ENCODE assay signal across 20 cellular contexts in the genomic region with DNA sequence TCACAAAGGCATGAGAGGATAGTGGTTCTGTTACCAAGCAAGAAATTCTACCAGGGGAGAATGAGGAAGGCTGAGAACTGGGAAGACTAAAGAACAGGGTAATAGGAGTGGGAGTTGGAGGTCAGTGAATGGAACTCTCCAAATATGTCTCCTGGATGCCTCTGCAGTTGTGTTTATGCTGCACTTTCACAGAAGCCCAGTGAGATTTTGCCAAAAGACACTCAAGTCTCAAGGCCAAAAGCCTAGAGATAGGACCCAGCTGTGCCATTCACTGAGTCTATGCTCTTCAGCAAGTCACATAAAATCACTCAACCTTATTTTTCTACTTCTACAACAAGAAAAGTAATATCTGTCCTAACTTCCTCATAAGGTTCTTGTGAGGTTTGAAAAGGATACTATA.
DNase-seq lines count a peak whose midpoint lies in the region; ATAC-seq and TF ChIP-seq lines count a peak whose summit lies in the region.
"Had no signal": no experiment of that assay in that cellular context is flagged by ENCODE, and none has a peak within 500 bp of the region (broad histone marks: within the 10 kb centered on the region; RNA-seq: fewer than 3 reads in every experiment).

No MANE protein-coding gene starts in this region.

- H3K4me1 ChIP-seq in mesenchymal stem cell (ENCODE audit: control insufficient read depth, insufficient read depth, low read depth, low read length) (no peaks in the 10 kb centered on the region), testis (peaks cover 3% of the 10 kb centered on the region)
- H3K4me1 ChIP-seq: BLaER1, Caco-2, Peyer's patch had no signal

- TF ChIP-seq CTCF in dorsolateral prefrontal cortex (IDR thresholded peaks at IDR 0.05 in 54 of 56, conservative IDR thresholded peaks at IDR 0.05 in 2 of 56; ENCODE audit: low read depth in 1 of 56, partially characterized antibody in 56 of 56) (no peak), testis (IDR thresholded peaks at IDR 0.05) (no peak)

- H3K36me3 ChIP-seq in mesenchymal stem cell (ENCODE audit: control insufficient read depth in 1 of 2, insufficient read depth in 2 of 2, low read depth in 1 of 2, low read length in 2 of 2) = no peaks in the 10 kb centered on the region
- H3K36me3 ChIP-seq in testis (ENCODE audit: low read depth, missing control alignments) = no peaks in the 10 kb centered on the region
- H3K36me3 ChIP-seq: BLaER1, Peyer's patch had no signal

- no peak overlapping the region for H3K9ac ChIP-seq in mesenchymal stem cell (ENCODE audit: low read length)
- H3K9ac ChIP-seq: BLaER1 had no signal

- H2BK12ac ChIP-seq in mesenchymal stem cell (ENCODE audit: low read length in 2 of 2) = no peak overlapping the region

- H4K8ac ChIP-seq in mesenchymal stem cell (ENCODE audit: low read length) = no peak overlapping the region

- no peak overlapping the region for H3K4me3 ChIP-seq in dorsolateral prefrontal cortex
- H3K4me3 ChIP-seq in mesenchymal stem cell (ENCODE audit: insufficient read depth in 1 of 2, low read depth in 1 of 2, low read length in 2 of 2) = no peak overlapping the region
- H3K4me3 ChIP-seq in testis = no peak overlapping the region
- H3K4me3 ChIP-seq: BLaER1, GM12878, Peyer's patch had no signal

- TF ChIP-seq POLR2A in testis (IDR thresholded peaks at IDR 0.05) = no peak

- H3K23ac ChIP-seq in mesenchymal stem cell (ENCODE audit: low read length in 2 of 2) = no peak overlapping the region

- H2BK15ac ChIP-seq in mesenchymal stem cell (ENCODE audit: low read depth, poor library complexity, severe bottlenecking) = no peak overlapping the region

- H2AK5ac ChIP-seq in mesenchymal stem cell (ENCODE audit: low read length, severe bottlenecking) = no peak overlapping the region

- intact Hi-C loops in dorsolateral prefrontal cortex (cut with DNase I) = no loop called here
- intact Hi-C loops in testis (cut with DNase I; ENCODE audit: low total_unique reads) = no loop called here
- intact Hi-C loops in left colon (cut with DNase I, micrococcal nuclease) = no loop called here

- no peaks in the 10 kb centered on the region for H3K79me1 ChIP-seq in mesenchymal stem cell (replicated peaks; ENCODE audit: low read length, poor library complexity, severe bottlenecking)

- H3K4me2 ChIP-seq in mesenchymal stem cell (ENCODE audit: low read length, poor library complexity, severe bottlenecking) = no peak overlapping the region
- H3K4me2 ChIP-seq: BLaER1 had no signal

- H3K27ac ChIP-seq in caudate nucleus (ENCODE audit: low read depth, low read length) (peak overlapping the region; percentile 76), dorsolateral prefrontal cortex (peak overlapping the region; percentile 7 to 96 (median 87)), mesenchymal stem cell (ENCODE audit: low read length, poor library complexity, severe bottlenecking) (no peak overlapping the region), testis (no peak overlapping the region)
- H3K27ac ChIP-seq: BLaER1, Peyer's patch had no signal

- H3K4ac ChIP-seq in mesenchymal stem cell (ENCODE audit: low read depth in 1 of 2, low read length in 2 of 2) = no peak overlapping the region

- no peak overlapping the region for H4K91ac ChIP-seq in mesenchymal stem cell (ENCODE audit: low read length)

- no peak for ATAC-seq in left colon
- ATAC-seq: GM12878 had no signal

- no peak overlapping the region for H2BK5ac ChIP-seq in mesenchymal stem cell (ENCODE audit: low read depth, low read length, poor library complexity, severe bottlenecking)

- DNase-seq in caudate nucleus (lab: John Stamatoyannopoulos, UW) = no peak
- DNase-seq in dorsolateral prefrontal cortex = no peak
- DNase-seq in mesenchymal stem cell = peak; percentile 12
- DNase-seq in testis = peak; percentile 63
- no peak for DNase-seq in left colon
- no peak for DNase-seq in activated naive CD4-positive, alpha-beta T cell treated with Interleukin-2 at 50 U/mL for 16 hours
- DNase-seq in anterior cingulate cortex (lab: John Stamatoyannopoulos, UW) = no peak
- DNase-seq: Caco-2; CD4-positive, alpha-beta T cell; DMS 273 treated with DMSO at 0.1 percent for 48 hours; DMS79 treated with DMSO at 0.1 percent for 48 hours; NCI-H1105; NCI-H146; NCI-H2029; NCI-H2227 treated with DMSO at 0.1 percent for 48 hours; NCI-H524; NCI-H774; Peyer's patch had no signal

- H2BK120ac ChIP-seq in mesenchymal stem cell (ENCODE audit: low read depth, low read length) = no peak overlapping the region

- H3K9me3 ChIP-seq in mesenchymal stem cell (ENCODE audit: control insufficient read depth, low read length) (no peaks in the 10 kb centered on the region), testis (no peaks in the 10 kb centered on the region)
- H3K9me3 ChIP-seq: BLaER1, Caco-2, Peyer's patch had no signal

- H3K27me3 ChIP-seq in dorsolateral prefrontal cortex = no peaks in the 10 kb centered on the region
- H3K27me3 ChIP-seq in mesenchymal stem cell (ENCODE audit: control insufficient read depth in 1 of 2, insufficient read depth in 1 of 2, low read length in 2 of 2) = no peaks in the 10 kb centered on the region
- H3K27me3 ChIP-seq in testis = no peaks in the 10 kb centered on the region
- H3K27me3 ChIP-seq: BLaER1, Peyer's patch had no signal

- no peak overlapping the region for H3K14ac ChIP-seq in mesenchymal stem cell (ENCODE audit: low read length in 2 of 2)

- H3K18ac ChIP-seq in mesenchymal stem cell (ENCODE audit: low read depth in 1 of 2, low read length in 2 of 2) = no peak overlapping the region

- H2AFZ ChIP-seq in mesenchymal stem cell (ENCODE audit: low read depth, low read length) = no peak overlapping the region

Comparison
In these comparisons a context has a peak if more than half of its experiments do, and no peak if none do; other contexts are left out.
1. DNase-seq: peak in mesenchymal stem cell (single experiment) and testis (single experiment); none in caudate nucleus (0 of 61), dorsolateral prefrontal cortex (0 of 10), left colon (0 of 2), activated naive CD4-positive, alpha-beta T cell treated with Interleukin-2 at 50 U/mL for 16 hours (single experiment) and anterior cingulate cortex (0 of 58).
2. H3K27ac ChIP-seq: peak in caudate nucleus (single experiment) and dorsolateral prefrontal cortex (59 of 59); none in mesenchymal stem cell (single experiment) and testis (0 of 2).